ENCODE assay signal across 8 cellular contexts in genomic region chr1:162276493-162276892, GRCh38.
DNase-seq lines count a peak whose midpoint lies in the region; ATAC-seq, FAIRE-seq and TF ChIP-seq lines count a peak whose summit lies in the region.

No MANE protein-coding gene starts in this region.

- DNase-seq in HS-5 (ENCODE audit: low read depth) (peak; percentile 28), RWPE1 (ENCODE audit: low spot score) (peak; percentile 42), fibroblast of the conjunctiva (ENCODE audit: low read depth) (peak; percentile 20), urothelium cell line (ENCODE audit: low spot score) (peak; percentile 35)
- DNase-seq in effector memory CD4-positive, alpha-beta T cell, result no peak

- H3K27ac ChIP-seq in C4-2B (no peak overlapping the region), RWPE1 (no peak overlapping the region)
- no peak overlapping the region for H3K27ac ChIP-seq in effector memory CD4-positive, alpha-beta T cell (ENCODE audit: insufficient read depth, low read length, poor library complexity, severe bottlenecking)

- no peak for ATAC-seq in GM21447 (IDR thresholded peaks at IDR 0.05; ENCODE audit: unreplicated experiment)
- ATAC-seq in HG02885 (IDR thresholded peaks at IDR 0.05; ENCODE audit: poor library complexity, unreplicated experiment), result no peak

- CTCF ChIA-PET in RWPE1 (lab: Yijun Ruan, JAX), result interaction anchor here (0.5 to 2.3 kb wide), 8 partner anchors 22 to 460 kb away, joined by 3 to 13 read pairs (median 4); no protein-coding TSS in a partner anchor

- H3K36me3 ChIP-seq in effector memory CD4-positive, alpha-beta T cell (ENCODE audit: control insufficient read depth, insufficient read depth, low read length), result no peaks in the 10 kb centered on the region

- no peak overlapping the region for H3K4me3 ChIP-seq in effector memory CD4-positive, alpha-beta T cell (ENCODE audit: insufficient read depth, low read depth, low read length, poor library complexity, severe bottlenecking)

- no peaks in the 10 kb centered on the region for H3K27me3 ChIP-seq in effector memory CD4-positive, alpha-beta T cell (replicated peaks; ENCODE audit: control insufficient read depth, insufficient read depth, low read length, poor library complexity, severe bottlenecking)

- no peak for FAIRE-seq in urothelium cell line (lab: Jason Lieb, UNC)

- H3K9me3 ChIP-seq in effector memory CD4-positive, alpha-beta T cell (ENCODE audit: control insufficient read depth, low read length), result no peaks in the 10 kb centered on the region

- no peaks in the 10 kb centered on the region for H3K4me1 ChIP-seq in effector memory CD4-positive, alpha-beta T cell (ENCODE audit: control insufficient read depth, insufficient read depth, low read length, poor library complexity, severe bottlenecking)

- POLR2A ChIA-PET in RWPE1 (lab: Yijun Ruan, JAX; ENCODE audit: low non-redundant PET), result no interaction called here

- TF ChIP-seq CTCF in C4-2B (conservative IDR thresholded peaks at IDR 0.05), result peak; percentile 76
- TF ChIP-seq CTCF in RWPE1 (conservative IDR thresholded peaks at IDR 0.05; ENCODE audit: low read depth), result peak; percentile 30

Comparison
In these comparisons a context has a peak if more than half of its experiments do, and no peak if none do; other contexts are left out.
1. DNase-seq: peak in HS-5 (single experiment), RWPE1 (single experiment), fibroblast of the conjunctiva (single experiment) and urothelium cell line (single experiment); none in effector memory CD4-positive, alpha-beta T cell (0 of 3).